ENCODE assay signal across 1 cellular context in genomic region chr17:50495217-50495823, GRCh38.
TF ChIP-seq lines count a peak whose summit lies in the region.

No MANE protein-coding gene starts in this region.

TF ChIP-seq in GM23338, 12 proteins besides CTCF, POLR2A, EP300 and RAD21 (continued from another document):
- no peak for TF ChIP-seq ETS1 (IDR thresholded peaks at IDR 0.05)
- TF ChIP-seq ZNF462 (CRISPR knock-in tag; IDR thresholded peaks at IDR 0.05), result no peak
- no peak for TF ChIP-seq JUNB (IDR thresholded peaks at IDR 0.05; ENCODE audit: unreplicated experiment)
- no peak for TF ChIP-seq ZNF114 (CRISPR knock-in tag; IDR thresholded peaks at IDR 0.05)
- no peak for TF ChIP-seq EZH2phosphoT487 (IDR thresholded peaks at IDR 0.05; ENCODE audit: unreplicated experiment)
- TF ChIP-seq STAT1 (IDR thresholded peaks at IDR 0.05; ENCODE audit: unreplicated experiment), result no peak
